Comparison of ENCODE assay signal across 10 cellular contexts in the genomic region with DNA sequence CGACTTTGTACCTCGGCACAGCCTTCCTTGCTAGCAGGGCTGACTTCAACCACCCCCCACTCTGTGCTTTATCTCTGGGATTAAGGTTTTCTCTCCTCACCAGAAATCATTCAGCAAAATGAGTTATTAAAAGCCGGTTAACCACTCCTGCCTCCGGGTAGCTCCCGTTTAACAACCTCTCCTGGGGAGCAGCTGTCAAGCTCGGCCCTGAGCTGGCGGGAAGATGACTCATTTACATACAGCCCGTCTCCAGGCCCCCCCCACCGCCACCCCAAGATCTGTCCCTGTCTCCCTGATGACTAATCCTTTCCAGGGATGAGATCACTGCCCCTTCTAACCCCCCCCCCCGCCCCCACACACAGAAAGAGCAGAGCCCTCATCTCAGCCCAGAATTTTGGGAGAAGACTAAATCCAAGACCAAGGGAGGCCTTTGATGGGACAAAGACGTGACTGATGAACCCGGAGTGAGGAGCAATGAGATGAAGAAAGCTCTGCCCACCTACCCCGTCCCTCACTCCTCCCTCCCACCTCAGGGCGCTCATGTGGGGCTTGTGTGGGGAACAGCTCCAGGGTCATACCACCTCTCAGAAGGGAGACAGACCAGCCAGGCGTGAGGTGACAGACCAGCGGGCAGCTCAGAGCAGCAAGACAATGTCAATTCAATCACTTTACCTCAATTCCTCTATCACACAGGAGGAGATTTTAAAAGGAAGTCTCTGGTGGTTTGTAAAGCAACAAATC. TPM values are rescaled to one million over a fixed set of nuclear protein-coding genes. Genes with fewer than 3 reads are reported as not detected.
A peak's percentile ranks its signal among the peaks of the same experiment; 100 is the strongest.
DNase-seq lines count a peak whose midpoint lies in the region; ATAC-seq and TF ChIP-seq lines count a peak whose summit lies in the region.
"Had no signal": no experiment of that assay in that cellular context is flagged by ENCODE, and none has a peak within 500 bp of the region (broad histone marks: within the 10 kb centered on the region; RNA-seq: fewer than 3 reads in every experiment).

No MANE protein-coding gene starts in this region.

- CTCF ChIA-PET in CD4-positive, alpha-beta memory T cell (lab: Charles Lee; ENCODE audit: partially characterized antibody) = no interaction called here
- CTCF ChIA-PET in CD8-positive, alpha-beta T cell (lab: Charles Lee) = no interaction called here

- POLR2A ChIA-PET in CD4-positive, alpha-beta memory T cell (lab: Charles Lee; ENCODE audit: partially characterized antibody) = no interaction called here
- POLR2A ChIA-PET in CD8-positive, alpha-beta T cell (lab: Charles Lee) = no interaction called here

- H3K27ac ChIP-seq in HUES48 (ENCODE audit: low read depth, low read length) = peak overlapping the region; percentile 65
- H3K27ac ChIP-seq in CD4-positive, alpha-beta memory T cell (ENCODE audit: low read depth, low read length) = no peak overlapping the region
- no peak overlapping the region for H3K27ac ChIP-seq in CD8-positive, alpha-beta T cell (ENCODE audit: low read depth, low read length)

- H3K4me1 ChIP-seq in HUES48 (ENCODE audit: control insufficient read depth, insufficient read depth, low read length) (no peaks in the 10 kb centered on the region), adipocyte (ENCODE audit: control insufficient read depth, insufficient read depth, low read length) (peaks cover 8% of the 10 kb centered on the region)
- no peaks in the 10 kb centered on the region for H3K4me1 ChIP-seq in CD4-positive, alpha-beta memory T cell (ENCODE audit: insufficient read depth, low read length)
- no peaks in the 10 kb centered on the region for H3K4me1 ChIP-seq in CD8-positive, alpha-beta T cell (ENCODE audit: insufficient read depth, low read length)

- H3K36me3 ChIP-seq in HUES48 (ENCODE audit: control insufficient read depth, insufficient read depth, low read length) (peaks cover 5% of the 10 kb centered on the region; the same call in 1 of the 2 replicates), adipocyte (ENCODE audit: control insufficient read depth, insufficient read depth, low read length, severe bottlenecking) (no peaks in the 10 kb centered on the region)
- no peaks in the 10 kb centered on the region for H3K36me3 ChIP-seq in CD4-positive, alpha-beta memory T cell (ENCODE audit: insufficient read depth, low read length)
- no peaks in the 10 kb centered on the region for H3K36me3 ChIP-seq in CD8-positive, alpha-beta T cell (ENCODE audit: insufficient read depth, low read length)

- peaks cover 3 to 7% of the 10 kb centered on the region in 2 donors for H3K27me3 Mint-ChIP-seq in CD4-positive, alpha-beta memory T cell
- H3K27me3 Mint-ChIP-seq in CD8-positive, alpha-beta T cell (ENCODE audit: low read depth) = no peaks in the 10 kb centered on the region

- no peak for TF ChIP-seq CTCF in CD8-positive, alpha-beta T cell (IDR thresholded peaks at IDR 0.05)

- no peak for ATAC-seq in HG02798 (IDR thresholded peaks at IDR 0.05; ENCODE audit: poor library complexity, unreplicated experiment)
- no peak for ATAC-seq in CD8-positive, alpha-beta T cell
- ATAC-seq in GM21423 (IDR thresholded peaks at IDR 0.05; ENCODE audit: unreplicated experiment) = no peak
- ATAC-seq: activated T-cell treated with anti-CD3 and anti-CD28 coated beads, Interleukin-2, amount 50 U/mL, for 72 hours had no signal

- H3K36me3 Mint-ChIP-seq in CD4-positive, alpha-beta memory T cell = peaks cover 0 to 4% of the 10 kb centered on the region in 2 donors
- H3K36me3 Mint-ChIP-seq in CD8-positive, alpha-beta T cell = peaks cover 2% of the 10 kb centered on the region

- H3K4me3 ChIP-seq in HUES48 (ENCODE audit: low read depth, low read length) = no peak overlapping the region
- no peak overlapping the region for H3K4me3 ChIP-seq in adipocyte (ENCODE audit: low read length)
- H3K4me3 ChIP-seq in CD4-positive, alpha-beta memory T cell (ENCODE audit: low read length in 2 of 2) = no peak overlapping the region
- no peak overlapping the region for H3K4me3 ChIP-seq in CD8-positive, alpha-beta T cell (ENCODE audit: low read depth, low read length)

- H3K27me3 ChIP-seq in HUES48 (ENCODE audit: control insufficient read depth, insufficient read depth, low read length) = no peaks in the 10 kb centered on the region
- no peaks in the 10 kb centered on the region for H3K27me3 ChIP-seq in adipocyte (replicated peaks; ENCODE audit: control insufficient read depth, insufficient read depth, low read length)
- no peaks in the 10 kb centered on the region for H3K27me3 ChIP-seq in CD4-positive, alpha-beta memory T cell (ENCODE audit: insufficient read depth, low read length)
- no peaks in the 10 kb centered on the region for H3K27me3 ChIP-seq in CD8-positive, alpha-beta T cell (ENCODE audit: insufficient read depth, low read length)

- no peaks in the 10 kb centered on the region for H3K9me3 ChIP-seq in HUES48 (ENCODE audit: control insufficient read depth, insufficient read depth, low read length)
- no peaks in the 10 kb centered on the region for H3K9me3 ChIP-seq in adipocyte (ENCODE audit: control insufficient read depth, low read length)
- no peaks in the 10 kb centered on the region for H3K9me3 ChIP-seq in CD4-positive, alpha-beta memory T cell (ENCODE audit: control insufficient read depth in 1 of 2, low read length in 2 of 2)
- no peaks in the 10 kb centered on the region for H3K9me3 ChIP-seq in CD8-positive, alpha-beta T cell (ENCODE audit: low read length)

- DNase-seq in COR-L47 (lab: John Stamatoyannopoulos, UW) (peak; percentile 2), adipocyte (ENCODE audit: low read depth) (peak; percentile 34), left kidney (ENCODE audit: low read depth, low spot score) (peak; percentile 27)
- no peak for DNase-seq in CD4-positive, alpha-beta memory T cell
- DNase-seq in CD8-positive, alpha-beta T cell = no peak
- DNase-seq: activated T-cell treated with anti-CD3 and anti-CD28 coated beads, Interleukin-2, amount 50 U/mL, for 72 hours; NCI-H446 treated with DMSO at 0.1 percent for 48 hours had no signal

- H3K4me1 Mint-ChIP-seq in CD4-positive, alpha-beta memory T cell = no peaks in the 10 kb centered on the region
- H3K4me1 Mint-ChIP-seq in CD8-positive, alpha-beta T cell (ENCODE audit: low read depth) = no peaks in the 10 kb centered on the region

- H3K4me3 Mint-ChIP-seq in CD4-positive, alpha-beta memory T cell = no peak overlapping the region
- no peak overlapping the region for H3K4me3 Mint-ChIP-seq in CD8-positive, alpha-beta T cell
- H3K4me3 Mint-ChIP-seq: activated T-cell treated with anti-CD3 and anti-CD28 coated beads, Interleukin-2, amount 50 U/mL, for 72 hours had no signal

- H3K9ac ChIP-seq in HUES48 (ENCODE audit: low read depth, low read length) = no peak overlapping the region
- no peak overlapping the region for H3K9ac ChIP-seq in adipocyte (ENCODE audit: low read length)

- no peaks in the 10 kb centered on the region for H3K9me3 Mint-ChIP-seq in CD4-positive, alpha-beta memory T cell
- H3K9me3 Mint-ChIP-seq in CD8-positive, alpha-beta T cell = no peaks in the 10 kb centered on the region
- H3K9me3 Mint-ChIP-seq: activated T-cell treated with anti-CD3 and anti-CD28 coated beads, Interleukin-2, amount 50 U/mL, for 72 hours had no signal

- intact Hi-C loops in CD4-positive, alpha-beta memory T cell (cut with micrococcal nuclease) = no loop called here
- intact Hi-C loops in CD8-positive, alpha-beta T cell (cut with DNase I, micrococcal nuclease) = no loop called here

- H3K27ac Mint-ChIP-seq in CD4-positive, alpha-beta memory T cell = no peak overlapping the region
- H3K27ac Mint-ChIP-seq in CD8-positive, alpha-beta T cell = no peak overlapping the region
- H3K27ac Mint-ChIP-seq: activated T-cell treated with anti-CD3 and anti-CD28 coated beads, Interleukin-2, amount 50 U/mL, for 72 hours had no signal

RNA-seq across cellular contexts. Expression of gene KCNK12, which starts 36.4 kb away (rescaled TPM):
- under 1 TPM; 0.79 to 0.86 TPM for total RNA-seq in CD4-positive, alpha-beta memory T cell
- polyA plus RNA-seq in CD4-positive, alpha-beta memory T cell = under 1 TPM; 0.20 to 0.32 TPM
- under 1 TPM; 0.25 to 0.33 TPM for total RNA-seq in CD8-positive, alpha-beta T cell

Comparison
In these comparisons a context has a peak if more than half of its experiments do, and no peak if none do; other contexts are left out.
1. DNase-seq: peak in COR-L47 (single experiment), adipocyte (single experiment) and left kidney (single experiment); none in CD4-positive, alpha-beta memory T cell (0 of 5) and CD8-positive, alpha-beta T cell (0 of 7).